21 cellular contexts compared by ENCODE assay signal in the genomic region with DNA sequence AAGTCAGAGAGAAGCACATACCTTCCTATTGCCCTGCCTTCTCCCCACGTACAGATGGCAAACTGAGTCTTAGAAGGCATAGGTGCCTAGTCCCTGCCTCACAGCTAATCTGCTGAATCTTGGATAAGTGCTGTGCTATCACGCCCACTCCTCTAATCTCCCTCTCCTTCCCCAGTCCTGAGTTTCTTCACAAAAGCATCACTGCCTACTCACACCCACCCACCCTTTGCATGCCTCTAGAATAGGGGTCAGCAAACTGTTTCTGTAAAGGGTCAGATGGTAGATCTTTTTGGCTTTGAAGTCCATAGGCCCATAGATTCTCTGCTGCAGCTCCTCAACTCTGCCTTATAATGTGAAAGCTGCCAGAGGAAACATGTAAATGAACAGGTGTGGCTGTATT. TPM values are rescaled to one million over a fixed set of nuclear protein-coding genes. Genes with fewer than 3 reads are reported as not detected.
DNase-seq lines count a peak whose midpoint lies in the region; ATAC-seq, FAIRE-seq and TF ChIP-seq lines count a peak whose summit lies in the region.
"Had no signal": no experiment of that assay in that cellular context is flagged by ENCODE, and none has a peak within 500 bp of the region (broad histone marks: within the 10 kb centered on the region; RNA-seq: fewer than 3 reads in every experiment).

No MANE protein-coding gene starts in this region.

- H3K9ac ChIP-seq in kidney (ENCODE audit: low read length in 2 of 2), result no peak overlapping the region

- H3K4me3 Mint-ChIP-seq in T-helper 2 cell treated with Interferon-gamma antibody and Interleukin-4, amounts not matched to agents 5 μg/mL and 100 μg/mL, for 36 hours, result no peak overlapping the region
- peak overlapping the region in 1 of 8 donors; percentile 8 for H3K4me3 Mint-ChIP-seq in CD4-positive, alpha-beta memory T cell
- H3K4me3 Mint-ChIP-seq in T-cell, result no peak overlapping the region
- H3K4me3 Mint-ChIP-seq: activated T-helper 17 cell treated with anti-CD3 and anti-CD28 coated beads, Interleukin-2, amount 50 U/mL, for 72 hours; type B pancreatic cell had no signal

- H3K9me3 Mint-ChIP-seq in T-helper 2 cell treated with Interferon-gamma antibody and Interleukin-4, amounts not matched to agents 5 μg/mL and 100 μg/mL, for 36 hours, result no peaks in the 10 kb centered on the region
- no peaks in the 10 kb centered on the region for H3K9me3 Mint-ChIP-seq in CD4-positive, alpha-beta memory T cell
- no peaks in the 10 kb centered on the region for H3K9me3 Mint-ChIP-seq in T-cell
- H3K9me3 Mint-ChIP-seq: activated T-helper 17 cell treated with anti-CD3 and anti-CD28 coated beads, Interleukin-2, amount 50 U/mL, for 72 hours; type B pancreatic cell had no signal

- H3K27me3 Mint-ChIP-seq in T-helper 2 cell treated with Interferon-gamma antibody and Interleukin-4, amounts not matched to agents 5 μg/mL and 100 μg/mL, for 36 hours (ENCODE audit: low read depth), result no peaks in the 10 kb centered on the region
- H3K27me3 Mint-ChIP-seq in CD4-positive, alpha-beta memory T cell, result no peaks in the 10 kb centered on the region
- no peaks in the 10 kb centered on the region for H3K27me3 Mint-ChIP-seq in T-cell
- H3K27me3 Mint-ChIP-seq: activated T-helper 17 cell treated with anti-CD3 and anti-CD28 coated beads, Interleukin-2, amount 50 U/mL, for 72 hours; type B pancreatic cell had no signal

- H3K9me3 ChIP-seq in CD4-positive, alpha-beta memory T cell (ENCODE audit: control insufficient read depth in 1 of 2, low read length in 2 of 2), result no peaks in the 10 kb centered on the region
- H3K9me3 ChIP-seq in kidney (ENCODE audit: control insufficient read depth in 1 of 2, low read length in 2 of 2), result no peaks in the 10 kb centered on the region
- no peaks in the 10 kb centered on the region for H3K9me3 ChIP-seq in mucosa of descending colon
- H3K9me3 ChIP-seq: body of pancreas, esophagus muscularis mucosa, heart right ventricle, MG63 had no signal

- no peaks in the 10 kb centered on the region for H3K36me3 Mint-ChIP-seq in T-helper 2 cell treated with Interferon-gamma antibody and Interleukin-4, amounts not matched to agents 5 μg/mL and 100 μg/mL, for 36 hours (ENCODE audit: low read depth)
- no peaks in the 10 kb centered on the region for H3K36me3 Mint-ChIP-seq in CD4-positive, alpha-beta memory T cell
- no peaks in the 10 kb centered on the region for H3K36me3 Mint-ChIP-seq in T-cell
- H3K36me3 Mint-ChIP-seq: type B pancreatic cell had no signal

- H3K4me1 Mint-ChIP-seq in T-helper 2 cell treated with Interferon-gamma antibody and Interleukin-4, amounts not matched to agents 5 μg/mL and 100 μg/mL, for 36 hours (ENCODE audit: low read depth), result peaks cover 32% of the 10 kb centered on the region
- H3K4me1 Mint-ChIP-seq in CD4-positive, alpha-beta memory T cell, result peaks cover 14 to 33% (median 21%) of the 10 kb centered on the region in 4 donors
- peaks cover 22 to 29% (median 22%) of the 10 kb centered on the region in 3 donors for H3K4me1 Mint-ChIP-seq in T-cell

- ATAC-seq in T-cell (replicated peaks in 1 of 4) (no peak), mucosa of descending colon (no peak)
- ATAC-seq: body of pancreas, heart right ventricle had no signal

- no peak overlapping the region for H3K27ac ChIP-seq in CD4-positive, alpha-beta memory T cell (ENCODE audit: low read depth, low read length)
- no peak overlapping the region for H3K27ac ChIP-seq in kidney (ENCODE audit: low read depth in 2 of 2, low read length in 2 of 2)

- H3K27me3 ChIP-seq in CD4-positive, alpha-beta memory T cell (ENCODE audit: insufficient read depth, low read length), result no peaks in the 10 kb centered on the region
- H3K27me3 ChIP-seq: body of pancreas, esophagus muscularis mucosa, heart right ventricle, MG63 had no signal

- POLR2A ChIA-PET in CD4-positive, alpha-beta memory T cell (lab: Charles Lee; ENCODE audit: partially characterized antibody), result interaction anchor here (0.6 to 2.9 kb wide), 5 partner anchors 22 to 194 kb away, joined by 3 to 24 read pairs (median 7); no protein-coding TSS in a partner anchor
- POLR2A ChIA-PET in T-cell (lab: Charles Lee), result no interaction called here

- CTCF ChIA-PET in CD4-positive, alpha-beta memory T cell (lab: Charles Lee; ENCODE audit: partially characterized antibody), result interaction anchor here (0.6 to 1.8 kb wide), 5 partner anchors 18 to 91 kb away, joined by 3 to 6 read pairs (median 5); a partner anchor contains a TSS
- CTCF ChIA-PET in T-cell (lab: Charles Lee), result no interaction called here

- no peaks in the 10 kb centered on the region for H3K36me3 ChIP-seq in CD4-positive, alpha-beta memory T cell (ENCODE audit: insufficient read depth, low read length)
- no peaks in the 10 kb centered on the region for H3K36me3 ChIP-seq in kidney (ENCODE audit: control insufficient read depth in 1 of 2, insufficient read depth in 2 of 2, low read length in 2 of 2)
- no peaks in the 10 kb centered on the region for H3K36me3 ChIP-seq in mucosa of descending colon (ENCODE audit: low read depth)
- H3K36me3 ChIP-seq: esophagus muscularis mucosa, heart right ventricle, MG63 had no signal

- FAIRE-seq in kidney (lab: Jason Lieb, UNC), result no peak
- FAIRE-seq: G401.6 had no signal

- peaks cover 26% of the 10 kb centered on the region for H3K4me1 ChIP-seq in CD4-positive, alpha-beta memory T cell (ENCODE audit: insufficient read depth, low read length)
- H3K4me1 ChIP-seq in kidney (ENCODE audit: control insufficient read depth in 1 of 2, insufficient read depth in 1 of 2, low read depth in 1 of 2, low read length in 2 of 2) (peaks cover 21% of the 10 kb centered on the region in 2 donors), mucosa of descending colon (ENCODE audit: low read depth) (peaks cover 35% of the 10 kb centered on the region)

- no peak for TF ChIP-seq CTCF in kidney (IDR thresholded peaks at IDR 0.05; ENCODE audit: borderline replicate concordance, extremely low read depth, insufficient read depth)
- no peak for TF ChIP-seq CTCF in mucosa of descending colon (IDR thresholded peaks at IDR 0.05)

- DNase-seq in T-helper 2 cell treated with Interferon-gamma antibody and Interleukin-4, amounts not matched to agents 5 μg/mL and 100 μg/mL, for 36 hours (ENCODE audit: low spot score), result no peak
- DNase-seq in T-helper 2 cell (no peak), T-cell (no peak), kidney (peak; percentile 1), NCI-H2107 (lab: John Stamatoyannopoulos, UW) (no peak), mucosa of descending colon (no peak)
- DNase-seq in CD4-positive, alpha-beta memory T cell, result no peak
- no peak for DNase-seq in stimulated activated naive CD4-positive, alpha-beta T cell (lab: John Stamatoyannopoulos, UW)
- DNase-seq: body of pancreas; COR-L47; GOT3; heart right ventricle; kidney glomerular epithelial cell; MG63; midbrain; NCI-H1930; stimulated activated CD4-positive, alpha-beta T cell treated with anti-CD3 and anti-CD28 coated beads, Interleukin-4, amount 100 ng/mL, for 4 hours had no signal

- H3K4me3 ChIP-seq in CD4-positive, alpha-beta memory T cell (ENCODE audit: low read length in 2 of 2), result no peak overlapping the region
- H3K4me3 ChIP-seq in kidney (ENCODE audit: low read length in 2 of 2) (no peak overlapping the region), mucosa of descending colon (no peak overlapping the region)
- H3K4me3 ChIP-seq: body of pancreas, esophagus muscularis mucosa, heart right ventricle, MG63 had no signal

- intact Hi-C loops in CD4-positive, alpha-beta memory T cell (cut with micrococcal nuclease), result no loop called here
- intact Hi-C loops in kidney (cut with DNase I), result no loop called here
- intact Hi-C loops in mucosa of descending colon (cut with DNase I, micrococcal nuclease), result no loop called here

- peak overlapping the region; percentile 6 for H3K27ac Mint-ChIP-seq in T-helper 2 cell treated with Interferon-gamma antibody and Interleukin-4, amounts not matched to agents 5 μg/mL and 100 μg/mL, for 36 hours
- H3K27ac Mint-ChIP-seq in CD4-positive, alpha-beta memory T cell, result peak overlapping the region in 6 of 7 donors; percentile 25 to 86 (median 74)
- H3K27ac Mint-ChIP-seq in T-cell, result peak overlapping the region; percentile 65 to 69
- H3K27ac Mint-ChIP-seq: type B pancreatic cell had no signal

RNA-seq across cellular contexts. Expression of a gene that starts 23.2 kb away (rescaled TPM):
- 100 to 1,000 TPM; 265 to 276 TPM for total RNA-seq in CD4-positive, alpha-beta memory T cell
- polyA plus RNA-seq in CD4-positive, alpha-beta memory T cell, result 10 to 100 TPM in 1 of 2 donors, 1 to 10 TPM in 1; 9.1 to 42.6 TPM
- total RNA-seq in T-cell (100 to 1,000 TPM; 163 to 263 (median 239) TPM), kidney (99.6 TPM), mucosa of descending colon (10 to 100 TPM; 31.9 to 69.9 (median 36.2) TPM)
- polyA plus RNA-seq in kidney (ENCODE audit: insufficient read depth, low read depth, low replicate concordance), result 9.2 TPM

Comparison
In these comparisons a context has a peak if more than half of its experiments do, and no peak if none do; other contexts are left out.
1. H3K27ac Mint-ChIP-seq: peak in every context shown above with its lines; median percentile 74 in CD4-positive, alpha-beta memory T cell; 67 in T-cell; 6 in T-helper 2 cell treated with Interferon-gamma antibody and Interleukin-4, amounts not matched to agents 5 μg/mL and 100 μg/mL, for 36 hours.